Comparison of ENCODE assay signal across 14 cellular contexts in the genomic region with DNA sequence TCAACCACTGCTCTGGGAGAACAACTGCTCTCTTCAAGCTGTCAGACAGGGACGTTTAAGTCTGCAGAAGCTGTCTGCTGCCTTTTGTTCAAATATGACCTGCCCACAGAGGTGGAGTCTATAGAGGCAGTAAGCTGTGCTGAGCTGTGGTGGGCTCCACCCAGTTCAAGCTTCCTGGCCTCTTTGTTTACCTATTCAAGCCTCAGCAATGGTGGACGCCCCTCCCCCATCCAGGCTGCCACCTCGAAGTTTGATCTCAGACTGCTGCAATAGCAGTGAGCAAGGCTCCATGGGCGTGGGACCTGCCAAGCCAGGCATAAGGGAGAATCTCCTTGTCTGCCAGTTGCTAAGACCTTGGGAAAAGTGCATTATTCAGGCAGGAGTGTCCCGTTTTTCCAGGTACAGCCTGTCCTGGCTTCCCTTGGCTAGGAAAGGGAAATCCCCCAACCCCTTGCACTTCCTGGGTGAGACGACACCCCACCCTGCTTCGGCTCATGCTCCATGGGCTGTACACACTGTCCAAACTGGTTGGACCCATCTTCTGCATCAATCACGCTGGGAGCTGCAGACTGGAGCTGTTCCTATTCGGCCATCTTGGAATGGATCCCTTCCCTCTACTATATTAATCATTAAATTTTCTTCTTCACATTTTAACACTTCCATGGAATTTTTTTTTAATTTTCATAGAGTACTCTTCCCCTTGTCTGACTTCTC.
A peak's percentile ranks its signal among the peaks of the same experiment; 100 is the strongest.
DNase-seq lines count a peak whose midpoint lies in the region; ATAC-seq and TF ChIP-seq lines count a peak whose summit lies in the region.
"Had no signal": no experiment of that assay in that cellular context is flagged by ENCODE, and none has a peak within 500 bp of the region (broad histone marks: within the 10 kb centered on the region; RNA-seq: fewer than 3 reads in every experiment).

No MANE protein-coding gene starts in this region.

- no peaks in the 10 kb centered on the region for H3K36me3 Mint-ChIP-seq in nephron progenitor cell (ENCODE audit: low read depth)

- RAD21 ChIA-PET in HCT116 (lab: Charles Lee; ENCODE audit: low non-redundant PET in 1 of 2, low total read pairs in 2 of 2, uncharacterized antibody in 2 of 2, unreplicated experiment in 2 of 2) = no interaction called here

- no peak for ATAC-seq in HCT116
- ATAC-seq: natural killer cell treated with Interleukin-12 subunit alpha and Interleukin-12 subunit beta and Interleukin-15 and Interleukin-18, amount 100 ng/mL, for 72 hours; Panc1 had no signal

- no peaks in the 10 kb centered on the region for H3K9me2 ChIP-seq in HCT116 (ENCODE audit: insufficient read depth)

- H3K79me2 ChIP-seq in HCT116 (ENCODE audit: insufficient read depth, low read length) (no peaks in the 10 kb centered on the region), mammary epithelial cell (ENCODE audit: insufficient read depth, low read length) (no peaks in the 10 kb centered on the region)

- intact Hi-C loops in HCT116 (cut with micrococcal nuclease) = no loop called here
- intact Hi-C loops in mammary epithelial cell (cut with micrococcal nuclease) = no loop called here

- TF ChIP-seq POLR2A in HCT116 (IDR thresholded peaks at IDR 0.05; ENCODE audit: borderline replicate concordance, extremely low read depth, insufficient read depth, insufficient read length) (no peak), tibial nerve (IDR thresholded peaks at IDR 0.05) (no peak)

- H3K36me3 ChIP-seq in HCT116 (ENCODE audit: control insufficient read depth in 1 of 2, insufficient read depth in 2 of 2, low read length in 2 of 2) (no peaks in the 10 kb centered on the region), mammary epithelial cell (ENCODE audit: insufficient read depth, low read length) (no peaks in the 10 kb centered on the region), BE2C (no peaks in the 10 kb centered on the region), tibial nerve (no peaks in the 10 kb centered on the region)

- CTCF ChIA-PET in HCT116 (lab: Charles Lee) (no interaction called here), mammary epithelial cell (lab: Charles Lee; ENCODE audit: low non-redundant PET) (no interaction called here)

- H2AFZ ChIP-seq in HCT116 (ENCODE audit: low read depth, low read length, poor library complexity, severe bottlenecking) (no peak overlapping the region), mammary epithelial cell (ENCODE audit: low read depth, low read length) (peak overlapping the region; percentile 80)

- dilution Hi-C loops in mammary epithelial cell (cut with HindIII; ENCODE audit: low sequenced_read_pairs) = no loop called here

- in situ Hi-C loops in mammary epithelial cell (cut with MboI; ENCODE audit: low sequenced_read_pairs in 2 of 2) = no loop called here

- POLR2A ChIA-PET in HCT116 (lab: Charles Lee) = no interaction called here

- peaks cover 34% of the 10 kb centered on the region for H3K9me3 Mint-ChIP-seq in nephron progenitor cell

- H3K9me3 ChIP-seq in HCT116 (ENCODE audit: control insufficient read depth in 1 of 2, insufficient read depth in 1 of 2, low read depth in 1 of 2, low read length in 2 of 2) (no peaks in the 10 kb centered on the region), mammary epithelial cell (replicated peaks; ENCODE audit: insufficient read depth, low read length) (no peaks in the 10 kb centered on the region), BE2C (no peaks in the 10 kb centered on the region), tibial nerve (peaks cover 0 to 7% (median 0%) of the 10 kb centered on the region in 4 donors)

- H3K27me3 ChIP-seq in HCT116 (ENCODE audit: insufficient read depth, low read length) (no peaks in the 10 kb centered on the region), mammary epithelial cell (ENCODE audit: insufficient read depth, low read length) (no peaks in the 10 kb centered on the region), BE2C (no peaks in the 10 kb centered on the region), tibial nerve (no peaks in the 10 kb centered on the region)

- no peak for TF ChIP-seq CTCF in HCT116 (IDR thresholded peaks at IDR 0.05 in 2 of 3, conservative IDR thresholded peaks at IDR 0.05 in 1 of 3; ENCODE audit: borderline replicate concordance in 1 of 3, insufficient read depth in 1 of 3, low read depth in 2 of 3, low read length in 2 of 3)
- TF ChIP-seq CTCF in mammary epithelial cell (conservative IDR thresholded peaks at IDR 0.05 in 1 of 2, IDR thresholded peaks at IDR 0.05 in 1 of 2; ENCODE audit: extremely low read depth in 1 of 2, insufficient read depth in 1 of 2, low read depth in 1 of 2, low read length in 2 of 2) = no peak
- no peak for TF ChIP-seq CTCF in nephron progenitor cell (IDR thresholded peaks at IDR 0.05)
- TF ChIP-seq CTCF in BE2C (IDR thresholded peaks at IDR 0.05; ENCODE audit: low read depth, low read length) = no peak
- TF ChIP-seq CTCF in tibial nerve (IDR thresholded peaks at IDR 0.05) = no peak

- TF ChIP-seq EP300 in tibial nerve (IDR thresholded peaks at IDR 0.05) = no peak

- H3K4me1 Mint-ChIP-seq in nephron progenitor cell = peaks cover 8% of the 10 kb centered on the region

- 40% methylated on average over 8 of the region's 9 CpGs for WGBS in mammary epithelial cell (ENCODE audit: low coverage, missing lambda C conversion rate)
- 78 to 83% methylated on average over 9 of the region's 9 CpGs for WGBS in tibial nerve, 2 donors

- H3K4me2 ChIP-seq in HCT116 (ENCODE audit: low read length) (peak overlapping the region; percentile 43), mammary epithelial cell (ENCODE audit: insufficient read depth, low read depth, low read length) (peak overlapping the region; percentile 46)

- TF ChIP-seq RAD21 in HCT116 (IDR thresholded peaks at IDR 0.05; ENCODE audit: low read depth) = no peak

- H3K9ac ChIP-seq in HCT116 (ENCODE audit: low read length) (no peak overlapping the region), mammary epithelial cell (ENCODE audit: insufficient read depth, low read length) (no peak overlapping the region)

- no peak overlapping the region for H3K4me3 Mint-ChIP-seq in nephron progenitor cell
- H3K4me3 Mint-ChIP-seq: natural killer cell treated with Interleukin-12 subunit alpha and Interleukin-12 subunit beta and Interleukin-15 and Interleukin-18, amount 100 ng/mL, for 72 hours had no signal

- H3K27ac ChIP-seq in HCT116 (ENCODE audit: low read depth, low read length) = no peak overlapping the region
- no peak overlapping the region for H3K27ac ChIP-seq in mammary epithelial cell (ENCODE audit: insufficient read depth, low read depth, low read length)
- peak overlapping the region in 2 of 4 donors; percentile 52 to 60 for H3K27ac ChIP-seq in tibial nerve
- H3K27ac ChIP-seq: 22Rv1 had no signal

- DNase-seq in DMS153 (lab: John Stamatoyannopoulos, UW) (peak; percentile 42), DMS153 treated with DMSO at 0.1 percent for 48 hours (lab: John Stamatoyannopoulos, UW; ENCODE audit: unreplicated experiment) (no peak), HCT116 (ENCODE audit: low read depth, low spot score) (no peak), mammary epithelial cell (no peak), nephron progenitor cell (peak; percentile 11), BE2C (no peak), occipital lobe (lab: John Stamatoyannopoulos, UW) (no peak), tibial nerve (ENCODE audit: low spot score in 2 of 2) (no peak)
- DNase-seq: activated T-cell treated with anti-CD3 and anti-CD28 coated beads, Interleukin-2, amount 50 U/mL, for 1 hour; DMS79 treated with DMSO at 0.1 percent for 48 hours; NCI-H1930 had no signal

- BruUV-seq in HCT116 (replicated peaks; lab: Mats Ljungman, UMichigan) = no TSS peak
- no TSS peak for BruUV-seq in mammary epithelial cell (replicated peaks; lab: Mats Ljungman, UMichigan)

- H3K27ac Mint-ChIP-seq in nephron progenitor cell = no peak overlapping the region
- H3K27ac Mint-ChIP-seq: natural killer cell treated with Interleukin-12 subunit alpha and Interleukin-12 subunit beta and Interleukin-15 and Interleukin-18, amount 100 ng/mL, for 72 hours had no signal

- H3K4me1 ChIP-seq in HCT116 (ENCODE audit: control insufficient read depth in 1 of 2, insufficient read depth in 2 of 2, low read length in 2 of 2) (no peaks in the 10 kb centered on the region; a peak in 1 of 4 replicates), mammary epithelial cell (ENCODE audit: insufficient read depth, low read length) (peaks cover 9% of the 10 kb centered on the region), BE2C (no peaks in the 10 kb centered on the region), tibial nerve (peaks cover 0 to 32% (median 0%) of the 10 kb centered on the region in 4 donors)

- H3K27me3 Mint-ChIP-seq in nephron progenitor cell (ENCODE audit: low read depth, poor library complexity) = no peaks in the 10 kb centered on the region
- H3K27me3 Mint-ChIP-seq: natural killer cell treated with Interleukin-12 subunit alpha and Interleukin-12 subunit beta and Interleukin-15 and Interleukin-18, amount 100 ng/mL, for 72 hours had no signal

- H4K20me1 ChIP-seq in HCT116 (ENCODE audit: insufficient read depth) = no peaks in the 10 kb centered on the region; the same call in 1 of the 2 replicates
- no peaks in the 10 kb centered on the region for H4K20me1 ChIP-seq in mammary epithelial cell (ENCODE audit: insufficient read depth, low read length)

- H3K4me3 ChIP-seq in HCT116 (replicated peaks in 1 of 2; ENCODE audit: low read depth in 1 of 2, low read length in 2 of 2) (peak overlapping the region in 1 of 2 experiments; percentile 23; a peak in 1 of 4 replicates), mammary epithelial cell (replicated peaks in 1 of 3; ENCODE audit: insufficient read depth in 1 of 3, low read depth in 2 of 3, low read length in 3 of 3) (peak overlapping the region in 1 of 3 experiments; percentile 4), BE2C (ENCODE audit: low read depth, low read length) (no peak overlapping the region), tibial nerve (no peak overlapping the region)

TF ChIP-seq in HCT116, 20 proteins besides CTCF, POLR2A, EP300 and RAD21:
- no peak for TF ChIP-seq POLR2AphosphoS5 (IDR thresholded peaks at IDR 0.05; ENCODE audit: low read depth, low read length)
- no peak for TF ChIP-seq CEBPB (IDR thresholded peaks at IDR 0.05; ENCODE audit: low read depth)
- TF ChIP-seq, protein P1, sequence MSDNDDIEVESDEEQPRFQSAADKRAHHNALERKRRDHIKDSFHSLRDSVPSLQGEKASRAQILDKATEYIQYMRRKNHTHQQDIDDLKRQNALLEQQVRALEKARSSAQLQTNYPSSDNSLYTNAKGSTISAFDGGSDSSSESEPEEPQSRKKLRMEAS (IDR thresholded peaks at IDR 0.05) = no peak
- TF ChIP-seq EZH2phosphoT487 (IDR thresholded peaks at IDR 0.05; ENCODE audit: borderline replicate concordance) = no peak
- TF ChIP-seq EGR1 (IDR thresholded peaks at IDR 0.05; ENCODE audit: low read depth) = no peak
- no peak for TF ChIP-seq FOSL1 (IDR thresholded peaks at IDR 0.05; ENCODE audit: low read depth)
- no peak for TF ChIP-seq SIN3A (IDR thresholded peaks at IDR 0.05; ENCODE audit: low read depth)
- TF ChIP-seq, protein P2, sequence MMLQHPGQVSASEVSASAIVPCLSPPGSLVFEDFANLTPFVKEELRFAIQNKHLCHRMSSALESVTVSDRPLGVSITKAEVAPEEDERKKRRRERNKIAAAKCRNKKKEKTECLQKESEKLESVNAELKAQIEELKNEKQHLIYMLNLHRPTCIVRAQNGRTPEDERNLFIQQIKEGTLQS (IDR thresholded peaks at IDR 0.05) = no peak
- TF ChIP-seq CBX3 (IDR thresholded peaks at IDR 0.05; ENCODE audit: low read depth) = no peak

Comparison
In these comparisons a context has a peak if more than half of its experiments do, and no peak if none do; other contexts are left out.
1. DNase-seq: peak in DMS153 (single experiment) and nephron progenitor cell (single experiment); none in DMS153 treated with DMSO at 0.1 percent for 48 hours (single experiment), HCT116 (single experiment), mammary epithelial cell (single experiment), BE2C (single experiment), occipital lobe (single experiment) and tibial nerve (0 of 2).